8 cellular contexts compared by ENCODE assay signal in the genomic region with DNA sequence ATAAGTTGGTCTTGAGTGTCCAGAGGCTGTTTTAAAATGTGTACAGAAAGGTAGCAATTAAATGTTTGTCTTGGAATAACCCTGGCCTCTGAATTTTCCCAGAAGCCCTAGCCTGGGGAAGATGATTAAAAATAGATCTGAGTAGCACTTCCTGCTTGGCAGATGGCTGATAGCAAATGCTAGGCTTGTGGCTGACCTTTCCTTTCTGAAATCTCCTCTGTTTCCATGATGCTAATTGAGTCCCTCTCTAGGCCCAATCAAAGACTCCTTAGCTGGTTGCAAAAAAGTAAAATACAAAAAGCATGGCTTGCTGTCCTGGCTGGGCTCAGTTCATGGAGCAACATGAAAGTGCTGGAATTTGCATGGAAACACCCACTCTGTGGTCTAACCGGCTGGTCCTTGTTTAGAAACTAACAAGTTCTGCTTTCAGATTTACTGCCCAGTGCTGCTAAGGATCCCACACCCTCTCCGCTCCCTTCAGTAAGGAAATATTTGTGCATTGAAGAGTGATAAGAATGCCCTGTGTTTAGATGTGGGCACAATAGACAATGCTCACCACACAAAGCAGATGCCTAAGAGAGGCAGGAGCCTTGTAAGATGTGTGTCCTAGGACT. TPM values are rescaled to one million over a fixed set of nuclear protein-coding genes. Genes with fewer than 3 reads are reported as not detected.
A peak's percentile ranks its signal among the peaks of the same experiment; 100 is the strongest.
DNase-seq lines count a peak whose midpoint lies in the region; ATAC-seq and TF ChIP-seq lines count a peak whose summit lies in the region.

No MANE protein-coding gene starts in this region.

- peaks cover 3% of the 10 kb centered on the region for H3K36me3 Mint-ChIP-seq in T-helper 2 cell treated with Interferon-gamma antibody and Interleukin-4, amounts not matched to agents 5 μg/mL and 100 μg/mL, for 36 hours (ENCODE audit: low read depth)

- no peaks in the 10 kb centered on the region for H3K9me3 Mint-ChIP-seq in T-helper 2 cell treated with Interferon-gamma antibody and Interleukin-4, amounts not matched to agents 5 μg/mL and 100 μg/mL, for 36 hours

- peak; percentile 43 for ATAC-seq in HG02763 (IDR thresholded peaks at IDR 0.05; ENCODE audit: unreplicated experiment)
- ATAC-seq in activated CD4-positive, CD25-positive, alpha-beta regulatory T cell treated with anti-CD3 and anti-CD28 coated beads, Interleukin-2, amount 50 U/mL, for 24 hours: no peak

- H3K27ac Mint-ChIP-seq in T-helper 2 cell treated with Interferon-gamma antibody and Interleukin-4, amounts not matched to agents 5 μg/mL and 100 μg/mL, for 36 hours: peak overlapping the region; percentile 78

- peak overlapping the region; percentile 49 for H3K4me3 Mint-ChIP-seq in T-helper 2 cell treated with Interferon-gamma antibody and Interleukin-4, amounts not matched to agents 5 μg/mL and 100 μg/mL, for 36 hours

- TF ChIP-seq CTCF in GM10266 (IDR thresholded peaks at IDR 0.05; ENCODE audit: control insufficient read depth, insufficient read depth, low read depth, missing control alignments) (no peak), fibroblast of the aortic adventitia (IDR thresholded peaks at IDR 0.05; ENCODE audit: insufficient read depth, low read length) (no peak)

- DNase-seq in GM10266 (ENCODE audit: extremely low spot score): peak; percentile 35
- no peak for DNase-seq in T-helper 2 cell treated with Interferon-gamma antibody and Interleukin-4, amounts not matched to agents 5 μg/mL and 100 μg/mL, for 36 hours (ENCODE audit: low spot score)
- DNase-seq in fibroblast of the aortic adventitia (ENCODE audit: low read depth): peak; percentile 91
- peak; percentile 87 for DNase-seq in pons (ENCODE audit: low spot score)
- DNase-seq in GDM1 (lab: John Stamatoyannopoulos, UW): no peak
- no peak for DNase-seq in 8988T

- H3K4me1 Mint-ChIP-seq in T-helper 2 cell treated with Interferon-gamma antibody and Interleukin-4, amounts not matched to agents 5 μg/mL and 100 μg/mL, for 36 hours (ENCODE audit: low read depth): peaks cover 61% of the 10 kb centered on the region

- H3K4me3 ChIP-seq in fibroblast of the aortic adventitia (ENCODE audit: low read depth, low read length): no peak overlapping the region

- no peaks in the 10 kb centered on the region for H3K27me3 Mint-ChIP-seq in T-helper 2 cell treated with Interferon-gamma antibody and Interleukin-4, amounts not matched to agents 5 μg/mL and 100 μg/mL, for 36 hours (ENCODE audit: low read depth)

RNA-seq across cellular contexts. Expression of gene YPEL2, which starts 40.8 kb away (rescaled TPM):
- 10.8 and 22.7 TPM in 2 replicates for total RNA-seq in fibroblast of the aortic adventitia (ENCODE audit: low replicate concordance)

Comparison
In these comparisons a context has a peak if more than half of its experiments do, and no peak if none do; other contexts are left out.
1. DNase-seq: peak in GM10266 (single experiment), fibroblast of the aortic adventitia (single experiment) and pons (single experiment); none in T-helper 2 cell treated with Interferon-gamma antibody and Interleukin-4, amounts not matched to agents 5 μg/mL and 100 μg/mL, for 36 hours (single experiment), GDM1 (single experiment) and 8988T (single experiment).